Comparison of ENCODE assay signal across 26 cellular contexts in genomic region chr6:84445074-84445473, GRCh38.
"Had no signal": no experiment of that assay in that cellular context is flagged by ENCODE, and none has a peak within 500 bp of the region (broad histone marks: within the 10 kb centered on the region; RNA-seq: fewer than 3 reads in every experiment).

No MANE protein-coding gene starts in this region.

- H3K27ac ChIP-seq: left ventricle myocardium inferior, ovary, right atrium auricular region, right lobe of liver, skin epidermis, stomach, testis, thyroid gland, transverse colon, upper lobe of left lung had no signal

- H3K4me1 ChIP-seq: left ventricle myocardium inferior, right atrium auricular region, stomach, testis, thyroid gland, transverse colon, upper lobe of left lung had no signal

- FAIRE-seq: islet of Langerhans, kidney, urothelium cell line had no signal

- H3K36me3 ChIP-seq: left ventricle myocardium inferior, ovary, right atrium auricular region, right lobe of liver, stomach, thyroid gland, transverse colon, upper lobe of left lung had no signal

- H3K4me3 ChIP-seq: left ventricle myocardium inferior, mucosa of descending colon, ovary, right atrium auricular region, right lobe of liver, skin epidermis, stomach, testis, thyroid gland, transverse colon, upper lobe of left lung had no signal

- DNase-seq: hypothalamus; immature natural killer cell; kidney; left colon; left ventricle myocardium inferior; midbrain; mucosa of descending colon; naive thymus-derived CD4-positive, alpha-beta T cell; ovary; right lobe of liver; stimulated activated CD4-positive, alpha-beta T cell treated with anti-CD3 and anti-CD28 coated beads, Interleukin-12 subunit alpha, Interleukin-12 subunit beta, amount 100 ng/mL, for 4 hours; stimulated activated CD4-positive, alpha-beta T cell treated with anti-CD3 and anti-CD28 coated beads, Interleukin-15, amount 100 ng/mL, for 24 hours; stimulated activated CD4-positive, alpha-beta T cell treated with anti-CD3 and anti-CD28 coated beads, Interleukin-2, amount 100 ng/mL, for 24 hours; stimulated activated CD4-positive, alpha-beta T cell treated with anti-CD3 and anti-CD28 coated beads, Interleukin-4, amount 100 ng/mL, for 1 hour; stimulated activated naive B cell treated with anti-CD40 and anti-IgM and Interleukin-4, amounts not matched to agents 10 μg/mL and 1 μg/mL and 100 μg/mL, for 72 hours; stimulated activated naive CD8-positive, alpha-beta T cell treated with anti-CD3 and anti-CD28 coated beads, Interleukin-15, Interleukin-2, amounts not matched to agents 100 U/mL and 50 U/mL, for 24 hours; stomach; testis; thyroid gland; transverse colon had no signal

- ATAC-seq: left colon; mucosa of descending colon; naive thymus-derived CD4-positive, alpha-beta T cell; natural killer cell treated with Interleukin-12 subunit alpha and Interleukin-12 subunit beta and Interleukin-15 and Interleukin-18, amount 100 ng/mL, for 72 hours; right lobe of liver; stimulated activated naive B cell treated with anti-CD40 and anti-IgM and Interleukin-4, amounts not matched to agents 10 μg/mL and 1 μg/mL and 100 μg/mL, for 72 hours; stimulated activated naive CD8-positive, alpha-beta T cell treated with anti-CD3 and anti-CD28 coated beads, Interleukin-15, Interleukin-2, amounts not matched to agents 100 U/mL and 50 U/mL, for 24 hours had no signal

- H3K9me3 ChIP-seq: left ventricle myocardium inferior, mucosa of descending colon, ovary, right atrium auricular region, right lobe of liver, stomach, testis, thyroid gland, transverse colon, upper lobe of left lung had no signal

- H3K27me3 ChIP-seq: ovary, right atrium auricular region, right lobe of liver, stomach, testis, thyroid gland, transverse colon, upper lobe of left lung had no signal
